Comparison of ENCODE assay signal across 8 cellular contexts in the genomic region with DNA sequence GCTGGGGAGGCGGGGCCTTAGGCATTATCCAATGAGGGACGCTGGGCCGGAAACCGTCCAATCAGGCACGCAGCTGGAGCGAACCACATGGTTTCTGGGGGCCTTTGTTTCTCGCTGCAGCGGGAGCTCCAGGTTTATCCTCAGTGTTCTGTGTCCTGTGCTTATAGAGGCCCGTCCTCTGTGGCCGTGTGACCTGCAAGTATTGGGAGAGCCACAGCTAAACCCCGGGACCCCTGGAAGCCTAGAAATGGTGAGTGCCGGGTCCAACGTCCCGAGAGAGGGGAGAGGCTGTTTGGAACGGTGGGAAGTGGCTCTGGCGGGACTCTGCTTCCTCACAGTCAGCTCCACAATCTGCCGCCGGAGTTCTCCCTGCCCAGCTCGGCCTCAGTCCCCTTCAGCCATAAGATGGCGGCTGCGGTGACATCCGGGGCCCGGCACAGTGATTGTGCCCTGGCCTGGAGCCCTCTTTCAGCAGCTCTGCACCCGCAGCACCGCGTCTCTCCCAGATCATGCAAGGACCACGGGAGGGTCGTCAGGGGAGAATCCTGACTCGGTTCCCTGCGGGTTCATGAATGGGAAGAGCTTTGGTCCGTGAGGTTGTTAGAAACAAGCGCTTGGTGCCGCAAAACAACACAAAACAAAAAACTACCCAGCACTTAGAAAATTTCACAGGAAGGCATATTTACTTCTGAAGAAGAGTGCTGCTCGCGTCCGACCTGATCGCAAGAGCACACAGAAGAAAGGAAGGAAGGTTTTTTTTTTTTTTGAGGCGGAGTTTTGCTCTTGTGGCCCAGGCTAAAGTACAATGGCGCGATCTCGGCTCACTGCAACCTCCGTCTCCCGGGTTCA. TPM values are rescaled to one million over a fixed set of nuclear protein-coding genes. Genes with fewer than 3 reads are reported as not detected.
DNase-seq lines count a peak whose midpoint lies in the region; ATAC-seq and TF ChIP-seq lines count a peak whose summit lies in the region.

A gene (plus strand): TSS at position 133 of the 849 bp plus-strand sequence. CDS start 115 bp downstream, at position 248.

- H3K4me3 ChIP-seq in right cardiac atrium (ENCODE audit: low read length) (peak within 1 kb of the TSS; percentile 72), psoas muscle (peak within 1 kb of the TSS; percentile 92), uterus (peak within 1 kb of the TSS; percentile 56 to 82)

- no peaks in the 10 kb centered on the region for H3K9me3 ChIP-seq in right cardiac atrium (ENCODE audit: control insufficient read depth, low read length)
- peaks cover 10% of the 10 kb centered on the region for H3K9me3 ChIP-seq in psoas muscle
- H3K9me3 ChIP-seq in uterus = no peaks in the 10 kb centered on the region

- H3K4me1 ChIP-seq in right cardiac atrium (ENCODE audit: control insufficient read depth, insufficient read depth, low read length) (no peaks in the 10 kb centered on the region), psoas muscle (peaks cover 36% of the 10 kb centered on the region), uterus (no peaks in the 10 kb centered on the region)

- H3K27ac ChIP-seq in right cardiac atrium (ENCODE audit: low read length) = peak within 1 kb of the TSS; percentile 100
- H3K27ac ChIP-seq in psoas muscle = peak within 1 kb of the TSS; percentile 95
- peak within 1 kb of the TSS; percentile 90 to 96 for H3K27ac ChIP-seq in uterus

- TF ChIP-seq POLR2A in uterus (IDR thresholded peaks at IDR 0.05) = peak; percentile 79 to 86

- TF ChIP-seq CTCF in GM13976 (IDR thresholded peaks at IDR 0.05; ENCODE audit: borderline replicate concordance, control extremely low read depth, extremely low read depth, insufficient read depth, missing control alignments) (no peak), psoas muscle (IDR thresholded peaks at IDR 0.05) (no peak), uterus (IDR thresholded peaks at IDR 0.05) (peak in 1 of 4 experiments; percentile 6)

- WGBS in right cardiac atrium = under 1% methylated on average over 43 of the region's 43 CpGs
- 0 to 1% (median 0%) methylated on average over 40 to 43 of the region's 43 CpGs for WGBS in psoas muscle, 3 donors

- intact Hi-C loops in right cardiac atrium (cut with DNase I) = no loop called here
- intact Hi-C loops in psoas muscle (cut with DNase I) = loop anchor here (2.0 to 5.0 kb wide), 2 partner anchors 36 to 45 kb away; a partner anchor contains a TSS
- intact Hi-C loops in uterus (cut with DNase I; ENCODE audit: low total_unique reads) = no loop called here

- H3K27me3 ChIP-seq in right cardiac atrium (ENCODE audit: control insufficient read depth, insufficient read depth) = no peaks in the 10 kb centered on the region
- no peaks in the 10 kb centered on the region for H3K27me3 ChIP-seq in psoas muscle (ENCODE audit: insufficient read depth in 3 of 3, low read length in 2 of 3)
- H3K27me3 ChIP-seq in uterus = no peaks in the 10 kb centered on the region

- H3K36me3 ChIP-seq in psoas muscle (ENCODE audit: insufficient read depth in 1 of 2, low read depth in 1 of 2) = no peaks in the 10 kb centered on the region
- no peaks in the 10 kb centered on the region for H3K36me3 ChIP-seq in uterus

- DNase-seq in GM13976 (ENCODE audit: low spot score) (peak; percentile 91), NCI-H1694 treated with DMSO at 0.1 percent for 48 hours (lab: John Stamatoyannopoulos, UW) (peak; percentile 82), T-helper 2 cell (peak; percentile 76 to 98 (median 89)), anterior cingulate cortex (lab: John Stamatoyannopoulos, UW) (peak; percentile 75 to 98 (median 94)), right cardiac atrium (peak; percentile 98 to 99 (median 98)), psoas muscle (peak; percentile 98), uterus (peak; percentile 96)

- peak; percentile 91 for ATAC-seq in HG02870 (IDR thresholded peaks at IDR 0.05; ENCODE audit: unreplicated experiment)
- peak; percentile 99 for ATAC-seq in right cardiac atrium
- peak; percentile 97 to 99 (median 99) for ATAC-seq in psoas muscle

- in situ Hi-C loops in GM13976 (cut with MboI; ENCODE audit: low sequenced_read_pairs, unreplicated experiment) = no loop called here

RNA-seq across cellular contexts. Expression of the gene that starts here (rescaled TPM):
- total RNA-seq in right cardiac atrium (1 to 10 TPM; 7.5 to 8.9 (median 8.6) TPM), psoas muscle (10 to 100 TPM in 1 of 4 donors, 1 to 10 TPM in 3; 4.5 to 10.9 (median 6.5) TPM), uterus (10 to 100 TPM; 10.1 to 24.7 (median 19.0) TPM)
- polyA plus RNA-seq in right cardiac atrium (5.4 TPM), psoas muscle (10 to 100 TPM in 1 of 3 donors, 1 to 10 TPM in 2; 1.5 to 13.5 (median 4.2) TPM)

Comparison
In these comparisons a context has a peak if more than half of its experiments do, and no peak if none do; other contexts are left out.
1. Peak in every context shown above with its lines: DNase-seq, ATAC-seq, H3K4me3 ChIP-seq and H3K27ac ChIP-seq.
2. intact Hi-C loops: an anchor here in psoas muscle (2.0 to 5.0 kb wide); none called in right cardiac atrium and uterus.